ENCODE assay signal across 9 cellular contexts in genomic region chr2:64700133-64700809, GRCh38. TPM values are rescaled to one million over a fixed set of nuclear protein-coding genes. Genes with fewer than 3 reads are reported as not detected.
DNase-seq lines count a peak whose midpoint lies in the region; ATAC-seq and TF ChIP-seq lines count a peak whose summit lies in the region.
"Had no signal": no experiment of that assay in that cellular context is flagged by ENCODE, and none has a peak within 500 bp of the region (broad histone marks: within the 10 kb centered on the region; RNA-seq: fewer than 3 reads in every experiment).

No MANE protein-coding gene starts in this region.

- H3K4me3 ChIP-seq in CD8-positive, alpha-beta memory T cell (ENCODE audit: low read length), result no peak overlapping the region
- H3K4me3 ChIP-seq in ovary, result no peak overlapping the region

- intact Hi-C loops in ovary (cut with DNase I), result no loop called here

- peaks cover 0 to 3% (median 0%) of the 10 kb centered on the region in 3 donors for H3K36me3 Mint-ChIP-seq in CD8-positive, alpha-beta memory T cell
- peaks cover 1% of the 10 kb centered on the region for H3K36me3 Mint-ChIP-seq in IgD-negative memory B cell

- no peaks in the 10 kb centered on the region for H3K9me3 ChIP-seq in CD8-positive, alpha-beta memory T cell (ENCODE audit: low read length)
- H3K9me3 ChIP-seq in ovary, result no peaks in the 10 kb centered on the region

- peak overlapping the region in 6 of 7 donors; percentile 42 to 76 (median 59) for H3K4me3 Mint-ChIP-seq in CD8-positive, alpha-beta memory T cell
- peak overlapping the region; percentile 1 to 80 (median 64) for H3K4me3 Mint-ChIP-seq in IgD-negative memory B cell

- H3K36me3 ChIP-seq in CD8-positive, alpha-beta memory T cell (ENCODE audit: insufficient read depth, low read length), result no peaks in the 10 kb centered on the region
- H3K36me3 ChIP-seq in ovary, result no peaks in the 10 kb centered on the region

- peaks cover 28 to 47% (median 46%) of the 10 kb centered on the region in 3 donors for H3K4me1 Mint-ChIP-seq in CD8-positive, alpha-beta memory T cell
- peaks cover 33 to 39% (median 38%) of the 10 kb centered on the region in 3 donors for H3K4me1 Mint-ChIP-seq in IgD-negative memory B cell

- H3K27ac Mint-ChIP-seq in CD8-positive, alpha-beta memory T cell, result peak overlapping the region in 3 of 8 donors; percentile 22 to 75 (median 73)
- peak overlapping the region in 2 of 3 donors; percentile 11 to 64 for H3K27ac Mint-ChIP-seq in IgD-negative memory B cell

- 94 to 98% (median 94%) methylated on average over 5 of the region's 5 CpGs for WGBS in ovary, 3 donors

- H3K27me3 Mint-ChIP-seq in CD8-positive, alpha-beta memory T cell, result no peaks in the 10 kb centered on the region
- H3K27me3 Mint-ChIP-seq in IgD-negative memory B cell, result no peaks in the 10 kb centered on the region

- H3K27me3 ChIP-seq in CD8-positive, alpha-beta memory T cell (ENCODE audit: insufficient read depth, low read length, poor library complexity, severe bottlenecking), result no peaks in the 10 kb centered on the region
- H3K27me3 ChIP-seq in ovary, result no peaks in the 10 kb centered on the region

- no peak for TF ChIP-seq POLR2A in ovary (IDR thresholded peaks at IDR 0.05)

- no peaks in the 10 kb centered on the region for H3K9me3 Mint-ChIP-seq in CD8-positive, alpha-beta memory T cell
- H3K9me3 Mint-ChIP-seq in IgD-negative memory B cell, result no peaks in the 10 kb centered on the region

- POLR2A ChIA-PET in CD8-positive, alpha-beta memory T cell (lab: Charles Lee), result interaction anchor here (0.7 kb wide), 1 partner anchor 50 kb away, joined by 6 read pairs; no protein-coding TSS in a partner anchor

- DNase-seq in CD8-positive, alpha-beta memory T cell, result no peak
- no peak for DNase-seq in ovary
- DNase-seq: NCI-H526 had no signal

- no peak for TF ChIP-seq EP300 in ovary (IDR thresholded peaks at IDR 0.05)

- peaks cover 10% of the 10 kb centered on the region for H3K4me1 ChIP-seq in CD8-positive, alpha-beta memory T cell (ENCODE audit: insufficient read depth, low read length)
- no peaks in the 10 kb centered on the region for H3K4me1 ChIP-seq in ovary (ENCODE audit: insufficient read depth)

- H3K27ac ChIP-seq in CD8-positive, alpha-beta memory T cell (ENCODE audit: low read depth, low read length), result no peak overlapping the region
- H3K27ac ChIP-seq in ovary, result no peak overlapping the region

- no peak for TF ChIP-seq CTCF in ovary (IDR thresholded peaks at IDR 0.05)

- ATAC-seq in GM19395 (IDR thresholded peaks at IDR 0.05; ENCODE audit: unreplicated experiment) (peak; percentile 39), esophagus mucosa (peak; percentile 53), GM21825 (IDR thresholded peaks at IDR 0.05; ENCODE audit: unreplicated experiment) (no peak), GM19324 (IDR thresholded peaks at IDR 0.05; ENCODE audit: low FRiP score, unreplicated experiment) (no peak), HG03045 (IDR thresholded peaks at IDR 0.05; ENCODE audit: unreplicated experiment) (no peak)

- CTCF ChIA-PET in CD8-positive, alpha-beta memory T cell (lab: Charles Lee), result no interaction called here

RNA-seq across cellular contexts. Expression of gene SERTAD2, which starts 46.6 kb away (rescaled TPM):
- total RNA-seq in CD8-positive, alpha-beta memory T cell, result 10 to 100 TPM; 20.6 to 21.4 TPM
- 6.3 TPM for polyA plus RNA-seq in CD8-positive, alpha-beta memory T cell
- 14.6 TPM for polyA plus RNA-seq in IgD-negative memory B cell
- total RNA-seq in esophagus mucosa, result 21.9 TPM
- 10 to 100 TPM; 11.0 to 26.8 (median 21.8) TPM for total RNA-seq in ovary
- 10 to 100 TPM in 1 of 2 donors, 1 to 10 TPM in 1; 9.9 to 20.8 TPM for polyA plus RNA-seq in ovary

Comparison
In these comparisons a context has a peak if more than half of its experiments do, and no peak if none do; other contexts are left out.
1. ATAC-seq: peak in GM19395 (single experiment) and esophagus mucosa (single experiment); none in GM21825 (single experiment), GM19324 (single experiment) and HG03045 (single experiment).